12 cellular contexts compared by ENCODE assay signal in the genomic region with DNA sequence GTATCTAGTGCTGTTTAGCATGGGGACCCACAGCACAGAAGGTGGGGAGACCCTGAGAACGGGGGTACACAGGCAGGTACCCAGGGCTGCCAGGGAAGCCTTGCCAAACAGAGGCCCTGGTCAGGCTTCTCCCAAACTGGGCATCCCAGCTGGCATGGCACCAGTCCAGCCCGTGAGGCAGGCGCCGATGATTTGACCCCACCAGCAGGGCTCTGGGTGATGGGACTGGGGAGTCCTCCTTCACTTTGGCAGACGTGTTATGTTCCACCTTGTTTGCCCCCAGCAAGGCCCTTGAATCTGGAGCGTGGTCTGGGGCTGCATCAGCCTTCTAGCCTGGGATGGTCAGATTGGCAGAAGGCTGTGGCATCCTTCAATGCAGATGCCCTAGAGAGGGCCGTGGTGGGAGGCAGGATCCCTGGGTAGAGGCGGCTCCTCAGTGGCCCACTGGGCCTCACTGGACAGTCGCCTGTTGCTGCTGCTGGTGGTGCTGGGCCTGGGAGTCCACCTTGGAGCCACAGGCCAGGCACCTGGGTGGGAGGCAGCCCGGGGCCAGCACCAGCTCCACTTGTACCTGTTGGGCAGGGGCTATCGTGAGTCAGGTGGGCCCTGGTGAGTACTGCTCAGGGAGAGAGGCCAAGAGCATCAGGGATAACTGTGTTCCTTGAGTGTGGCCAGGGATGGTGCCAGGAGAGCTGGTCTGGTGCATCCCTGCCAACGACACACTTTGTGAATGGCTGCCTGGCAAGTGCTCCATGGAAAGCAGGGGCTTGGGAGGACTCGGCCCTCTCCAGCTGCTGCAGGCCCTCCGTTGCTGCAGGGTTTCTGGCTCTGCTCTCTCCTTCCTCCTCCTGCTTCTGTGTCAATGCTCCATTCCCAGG. TPM values are rescaled to one million over a fixed set of nuclear protein-coding genes. Genes with fewer than 3 reads are reported as not detected.
DNase-seq lines count a peak whose midpoint lies in the region; ATAC-seq and TF ChIP-seq lines count a peak whose summit lies in the region.
"Had no signal": no experiment of that assay in that cellular context is flagged by ENCODE, and none has a peak within 500 bp of the region (broad histone marks: within the 10 kb centered on the region; RNA-seq: fewer than 3 reads in every experiment).

No MANE protein-coding gene starts in this region.

- H3K9ac ChIP-seq in SK-N-SH, result no peak overlapping the region

- H4K20me1 ChIP-seq in SK-N-SH (ENCODE audit: insufficient read depth), result no peaks in the 10 kb centered on the region

- no peak for TF ChIP-seq RAD21 in SK-N-SH (IDR thresholded peaks at IDR 0.05; ENCODE audit: low read length)

- peaks cover 28% of the 10 kb centered on the region for H3K36me3 Mint-ChIP-seq in central memory CD8-positive, alpha-beta T cell (ENCODE audit: insufficient read depth)

- peaks cover 79% of the 10 kb centered on the region for H3K4me1 Mint-ChIP-seq in central memory CD8-positive, alpha-beta T cell

- no peaks in the 10 kb centered on the region for H3K9me2 ChIP-seq in SK-N-SH

- no peaks in the 10 kb centered on the region for H3K9me3 ChIP-seq in SK-N-SH

- no peaks in the 10 kb centered on the region for H3K27me3 ChIP-seq in SK-N-SH (ENCODE audit: insufficient read depth)

- DNase-seq in SK-N-SH, result no peak
- peak; percentile 41 for DNase-seq in NCI-H1092 treated with DMSO at 0.1 percent for 48 hours (lab: John Stamatoyannopoulos, UW)
- no peak for DNase-seq in central memory CD8-positive, alpha-beta T cell (ENCODE audit: low spot score in 2 of 2)
- DNase-seq in posterior vena cava (ENCODE audit: low spot score), result peak; percentile 71
- DNase-seq in SHP77 (lab: John Stamatoyannopoulos, UW), result no peak
- no peak for DNase-seq in HPDE6-E6E7 (ENCODE audit: extremely low spot score)
- no peak for DNase-seq in effector CD8-positive, alpha-beta T cell (lab: John Stamatoyannopoulos, UW)
- DNase-seq: DMS153, NCI-H187 had no signal

- no peak for TF ChIP-seq EP300 in SK-N-SH (IDR thresholded peaks at IDR 0.05; ENCODE audit: borderline replicate concordance in 1 of 2, low read depth in 1 of 2, low read length in 1 of 2)

- peak overlapping the region; percentile 86 for H3K4me3 Mint-ChIP-seq in central memory CD8-positive, alpha-beta T cell

- no peaks in the 10 kb centered on the region for H3F3A ChIP-seq in SK-N-SH (replicated peaks; ENCODE audit: insufficient read depth)

- H3K27me3 Mint-ChIP-seq in central memory CD8-positive, alpha-beta T cell, result no peaks in the 10 kb centered on the region

- H3K79me2 ChIP-seq in SK-N-SH (ENCODE audit: insufficient read depth), result no peaks in the 10 kb centered on the region

- H3K36me3 ChIP-seq in SK-N-SH (replicated peaks in 1 of 2; ENCODE audit: control insufficient read depth in 1 of 2, insufficient read depth in 2 of 2, low read length in 1 of 2), result no peaks in the 10 kb centered on the region

- POLR2A ChIA-PET in SK-N-SH (lab: Yijun Ruan, JAX), result interaction anchor here (1.1 to 2.1 kb wide), 3 partner anchors 10 to 37 kb away, joined by 3 to 5 read pairs (median 3); no protein-coding TSS in a partner anchor

- intact Hi-C loops in posterior vena cava (cut with DNase I), result no loop called here

- no peak overlapping the region for H3K4me3 ChIP-seq in SK-N-SH (ENCODE audit: low read depth in 2 of 2, low read length in 1 of 2)

- CTCF ChIA-PET in SK-N-SH (lab: Yijun Ruan, JAX), result interaction anchor here (1.1 to 2.2 kb wide), 9 partner anchors 8 to 183 kb away, joined by 3 to 11 read pairs (median 5); no protein-coding TSS in a partner anchor

- peak overlapping the region in 1 of 2 experiments; percentile 76; a peak in 1 of 4 replicates for H3K27ac ChIP-seq in SK-N-SH (ENCODE audit: low read depth in 2 of 2, low read length in 1 of 2)

- no peak for TF ChIP-seq CTCF in SK-N-SH (IDR thresholded peaks at IDR 0.05)

- no peaks in the 10 kb centered on the region for H3K9me3 Mint-ChIP-seq in central memory CD8-positive, alpha-beta T cell

- no peak overlapping the region for H3K4me2 ChIP-seq in SK-N-SH

- H3K4me1 ChIP-seq in SK-N-SH (ENCODE audit: control insufficient read depth in 1 of 2, insufficient read depth in 2 of 2, low read depth in 1 of 2, low read length in 1 of 2), result peaks cover 19 to 99% of the 10 kb centered on the region in 2 experiments; a peak in 3 of 4 replicates

- H3K27ac Mint-ChIP-seq in central memory CD8-positive, alpha-beta T cell (ENCODE audit: low read depth), result peak overlapping the region; percentile 98

- 91% methylated on average over 7 of the region's 14 CpGs for WGBS in SK-N-SH (ENCODE audit: low lambda C conversion rate)

- no peak for ATAC-seq in SK-N-SH treated with all-trans-retinoic acid at 6 μM for 48 hours
- no peak for ATAC-seq in central memory CD8-positive, alpha-beta T cell (replicated peaks; ENCODE audit: extremely low read depth, poor library complexity, severe bottlenecking)
- ATAC-seq: HCT116 had no signal

- H2AFZ ChIP-seq in SK-N-SH (ENCODE audit: low read depth), result no peak overlapping the region

TF ChIP-seq in SK-N-SH, 30 proteins besides CTCF, POLR2A, EP300 and RAD21:
- TF ChIP-seq RCOR1 (IDR thresholded peaks at IDR 0.05; ENCODE audit: low read length), result no peak
- 0 out of 2 replicates have a peak, but pooled peaks have one; percentile 2 for TF ChIP-seq NFIC (IDR thresholded peaks at IDR 0.05; ENCODE audit: borderline replicate concordance)
TF ChIP-seq in SK-N-SH: peak in this region for 1.

TF ChIP-seq in SK-N-SH treated with all-trans-retinoic acid at 6 μM for 48 hours, 23 proteins besides CTCF, POLR2A, EP300 and RAD21 (continues in another document):
- TF ChIP-seq, protein P1, sequence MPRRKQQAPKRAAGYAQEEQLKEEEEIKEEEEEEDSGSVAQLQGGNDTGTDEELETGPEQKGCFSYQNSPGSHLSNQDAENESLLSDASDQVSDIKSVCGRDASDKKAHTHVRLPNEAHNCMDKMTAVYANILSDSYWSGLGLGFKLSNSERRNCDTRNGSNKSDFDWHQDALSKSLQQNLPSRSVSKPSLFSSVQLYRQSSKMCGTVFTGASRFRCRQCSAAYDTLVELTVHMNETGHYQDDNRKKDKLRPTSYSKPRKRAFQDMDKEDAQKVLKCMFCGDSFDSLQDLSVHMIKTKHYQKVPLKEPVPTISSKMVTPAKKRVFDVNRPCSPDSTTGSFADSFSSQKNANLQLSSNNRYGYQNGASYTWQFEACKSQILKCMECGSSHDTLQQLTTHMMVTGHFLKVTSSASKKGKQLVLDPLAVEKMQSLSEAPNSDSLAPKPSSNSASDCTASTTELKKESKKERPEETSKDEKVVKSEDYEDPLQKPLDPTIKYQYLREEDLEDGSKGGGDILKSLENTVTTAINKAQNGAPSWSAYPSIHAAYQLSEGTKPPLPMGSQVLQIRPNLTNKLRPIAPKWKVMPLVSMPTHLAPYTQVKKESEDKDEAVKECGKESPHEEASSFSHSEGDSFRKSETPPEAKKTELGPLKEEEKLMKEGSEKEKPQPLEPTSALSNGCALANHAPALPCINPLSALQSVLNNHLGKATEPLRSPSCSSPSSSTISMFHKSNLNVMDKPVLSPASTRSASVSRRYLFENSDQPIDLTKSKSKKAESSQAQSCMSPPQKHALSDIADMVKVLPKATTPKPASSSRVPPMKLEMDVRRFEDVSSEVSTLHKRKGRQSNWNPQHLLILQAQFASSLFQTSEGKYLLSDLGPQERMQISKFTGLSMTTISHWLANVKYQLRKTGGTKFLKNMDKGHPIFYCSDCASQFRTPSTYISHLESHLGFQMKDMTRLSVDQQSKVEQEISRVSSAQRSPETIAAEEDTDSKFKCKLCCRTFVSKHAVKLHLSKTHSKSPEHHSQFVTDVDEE (CRISPR knock-in tag; IDR thresholded peaks at IDR 0.05), result no peak
- TF ChIP-seq BACH2 (CRISPR knock-in tag; IDR thresholded peaks at IDR 0.05; ENCODE audit: borderline replicate concordance), result no peak
- TF ChIP-seq ISL1 (CRISPR knock-in tag; IDR thresholded peaks at IDR 0.05), result no peak
- TF ChIP-seq CSDC2 (CRISPR knock-in tag; IDR thresholded peaks at IDR 0.05), result no peak
- no peak for TF ChIP-seq ZC3H10 (CRISPR knock-in tag; IDR thresholded peaks at IDR 0.05)
- no peak for TF ChIP-seq ZFP30 (CRISPR knock-in tag; IDR thresholded peaks at IDR 0.05)
- TF ChIP-seq ZFP3 (CRISPR knock-in tag; IDR thresholded peaks at IDR 0.05), result no peak
- no peak for TF ChIP-seq ZNF565 (CRISPR knock-in tag; conservative IDR thresholded peaks at IDR 0.05; ENCODE audit: low read depth)
- TF ChIP-seq PPARA (CRISPR knock-in tag; IDR thresholded peaks at IDR 0.05; ENCODE audit: borderline replicate concordance), result no peak
- TF ChIP-seq TOX (CRISPR knock-in tag; IDR thresholded peaks at IDR 0.05; ENCODE audit: borderline replicate concordance), result no peak
- TF ChIP-seq ZNF70 (CRISPR knock-in tag; IDR thresholded peaks at IDR 0.05), result no peak
- no peak for TF ChIP-seq ARNTL (CRISPR knock-in tag; IDR thresholded peaks at IDR 0.05; ENCODE audit: borderline replicate concordance, low read depth)
- TF ChIP-seq GLIS3 (CRISPR knock-in tag; IDR thresholded peaks at IDR 0.05), result no peak
- no peak for TF ChIP-seq OSR1 (CRISPR knock-in tag; IDR thresholded peaks at IDR 0.05)
- TF ChIP-seq RARB (CRISPR knock-in tag; IDR thresholded peaks at IDR 0.05), result no peak
- TF ChIP-seq ESRRG (CRISPR knock-in tag; IDR thresholded peaks at IDR 0.05), result no peak
- TF ChIP-seq, protein P2, sequence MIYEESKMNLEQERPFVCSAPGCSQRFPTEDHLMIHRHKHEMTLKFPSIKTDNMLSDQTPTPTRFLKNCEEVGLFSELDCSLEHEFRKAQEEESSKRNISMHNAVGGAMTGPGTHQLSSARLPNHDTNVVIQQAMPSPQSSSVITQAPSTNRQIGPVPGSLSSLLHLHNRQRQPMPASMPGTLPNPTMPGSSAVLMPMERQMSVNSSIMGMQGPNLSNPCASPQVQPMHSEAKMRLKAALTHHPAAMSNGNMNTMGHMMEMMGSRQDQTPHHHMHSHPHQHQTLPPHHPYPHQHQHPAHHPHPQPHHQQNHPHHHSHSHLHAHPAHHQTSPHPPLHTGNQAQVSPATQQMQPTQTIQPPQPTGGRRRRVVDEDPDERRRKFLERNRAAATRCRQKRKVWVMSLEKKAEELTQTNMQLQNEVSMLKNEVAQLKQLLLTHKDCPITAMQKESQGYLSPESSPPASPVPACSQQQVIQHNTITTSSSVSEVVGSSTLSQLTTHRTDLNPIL (CRISPR knock-in tag; IDR thresholded peaks at IDR 0.05; ENCODE audit: low read depth), result no peak
- TF ChIP-seq ZNF8 (CRISPR knock-in tag; IDR thresholded peaks at IDR 0.05), result no peak

RNA-seq across cellular contexts. Expression of a gene that starts 3.3 kb away (rescaled TPM):
- 9.3 and 12.0 TPM in 2 replicates for polyA plus RNA-seq in SK-N-SH (2012; rRNA removed)
- polyA plus RNA-seq in SK-N-SH (2012; cell fraction: cytosol; rRNA removed), result 5.1 and 9.7 TPM in 2 replicates
- 22.5 and 26.1 TPM in 2 replicates for polyA plus RNA-seq in SK-N-SH (2012; cell fraction: nucleus; rRNA removed)
- total RNA-seq in posterior vena cava, result 1 to 10 TPM; 1.9 to 2.6 TPM
- total RNA-seq: epithelial cell of proximal tubule had no signal

Comparison
In these comparisons a context has a peak if more than half of its experiments do, and no peak if none do; other contexts are left out.
1. DNase-seq: peak in NCI-H1092 treated with DMSO at 0.1 percent for 48 hours (single experiment) and posterior vena cava (single experiment); none in SK-N-SH (single experiment), central memory CD8-positive, alpha-beta T cell (0 of 2), SHP77 (0 of 2), HPDE6-E6E7 (single experiment) and effector CD8-positive, alpha-beta T cell (single experiment).